ENCODE assay signal across 1 cellular context in the genomic region with DNA sequence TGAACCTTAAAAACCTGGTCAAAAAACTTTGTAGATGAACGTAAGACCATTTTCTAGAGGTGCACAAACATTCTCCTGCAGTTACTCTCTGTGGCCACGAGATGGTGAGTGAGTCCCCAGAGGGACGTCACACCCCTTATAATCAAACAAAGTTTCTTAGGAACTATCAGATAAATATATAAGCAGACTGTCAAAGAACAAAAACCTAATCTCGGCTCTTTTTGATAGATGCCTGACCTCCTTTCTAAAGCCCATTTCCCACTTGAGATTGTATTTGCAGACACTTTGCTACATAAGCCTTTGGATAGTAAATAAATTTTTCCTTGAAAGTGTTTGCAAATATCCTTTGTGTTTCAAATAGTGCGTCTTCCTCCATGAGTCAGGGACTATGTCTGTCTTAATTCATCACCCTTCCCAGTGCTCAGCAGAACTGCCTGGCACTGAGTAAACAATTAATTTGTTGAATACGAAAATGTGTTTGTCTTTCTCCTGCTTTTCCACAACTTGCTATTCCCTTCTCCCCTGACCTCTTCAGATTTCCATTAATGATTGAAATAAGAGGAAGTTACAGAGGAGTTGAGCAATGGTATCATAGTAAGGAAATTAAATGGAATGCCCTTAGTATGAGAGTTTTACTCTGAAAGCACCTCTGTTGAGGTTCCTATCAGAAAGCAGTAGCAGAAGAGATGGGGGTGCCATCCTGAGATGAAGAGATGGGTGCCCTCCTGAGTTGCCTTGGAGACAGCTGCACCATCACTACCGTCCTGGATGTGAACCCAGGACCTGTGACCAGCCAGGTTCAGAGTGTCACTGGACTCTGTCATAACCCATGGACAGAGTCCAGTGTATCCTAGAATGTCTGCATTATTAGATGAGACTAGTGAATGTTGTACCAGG.
TF ChIP-seq lines count a peak whose summit lies in the region.

No MANE protein-coding gene starts in this region.

TF ChIP-seq in SK-N-SH treated with all-trans-retinoic acid at 6 μM for 48 hours, 23 proteins besides CTCF, POLR2A, EP300 and RAD21 (continued from another document):
- TF ChIP-seq, protein P1, sequence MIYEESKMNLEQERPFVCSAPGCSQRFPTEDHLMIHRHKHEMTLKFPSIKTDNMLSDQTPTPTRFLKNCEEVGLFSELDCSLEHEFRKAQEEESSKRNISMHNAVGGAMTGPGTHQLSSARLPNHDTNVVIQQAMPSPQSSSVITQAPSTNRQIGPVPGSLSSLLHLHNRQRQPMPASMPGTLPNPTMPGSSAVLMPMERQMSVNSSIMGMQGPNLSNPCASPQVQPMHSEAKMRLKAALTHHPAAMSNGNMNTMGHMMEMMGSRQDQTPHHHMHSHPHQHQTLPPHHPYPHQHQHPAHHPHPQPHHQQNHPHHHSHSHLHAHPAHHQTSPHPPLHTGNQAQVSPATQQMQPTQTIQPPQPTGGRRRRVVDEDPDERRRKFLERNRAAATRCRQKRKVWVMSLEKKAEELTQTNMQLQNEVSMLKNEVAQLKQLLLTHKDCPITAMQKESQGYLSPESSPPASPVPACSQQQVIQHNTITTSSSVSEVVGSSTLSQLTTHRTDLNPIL (CRISPR knock-in tag; IDR thresholded peaks at IDR 0.05; ENCODE audit: low read depth) = no peak
- TF ChIP-seq BACH2 (CRISPR knock-in tag; IDR thresholded peaks at IDR 0.05; ENCODE audit: borderline replicate concordance) (no peak), OSR1 (CRISPR knock-in tag; IDR thresholded peaks at IDR 0.05) (no peak), ZNF565 (CRISPR knock-in tag; conservative IDR thresholded peaks at IDR 0.05; ENCODE audit: low read depth) (no peak), SNAI2 (CRISPR knock-in tag; IDR thresholded peaks at IDR 0.05) (no peak), GLIS3 (CRISPR knock-in tag; IDR thresholded peaks at IDR 0.05) (no peak), PPARA (CRISPR knock-in tag; IDR thresholded peaks at IDR 0.05; ENCODE audit: borderline replicate concordance) (no peak), ZFP30 (CRISPR knock-in tag; IDR thresholded peaks at IDR 0.05) (no peak), ESRRG (CRISPR knock-in tag; IDR thresholded peaks at IDR 0.05) (no peak)
- TF ChIP-seq, protein P2, sequence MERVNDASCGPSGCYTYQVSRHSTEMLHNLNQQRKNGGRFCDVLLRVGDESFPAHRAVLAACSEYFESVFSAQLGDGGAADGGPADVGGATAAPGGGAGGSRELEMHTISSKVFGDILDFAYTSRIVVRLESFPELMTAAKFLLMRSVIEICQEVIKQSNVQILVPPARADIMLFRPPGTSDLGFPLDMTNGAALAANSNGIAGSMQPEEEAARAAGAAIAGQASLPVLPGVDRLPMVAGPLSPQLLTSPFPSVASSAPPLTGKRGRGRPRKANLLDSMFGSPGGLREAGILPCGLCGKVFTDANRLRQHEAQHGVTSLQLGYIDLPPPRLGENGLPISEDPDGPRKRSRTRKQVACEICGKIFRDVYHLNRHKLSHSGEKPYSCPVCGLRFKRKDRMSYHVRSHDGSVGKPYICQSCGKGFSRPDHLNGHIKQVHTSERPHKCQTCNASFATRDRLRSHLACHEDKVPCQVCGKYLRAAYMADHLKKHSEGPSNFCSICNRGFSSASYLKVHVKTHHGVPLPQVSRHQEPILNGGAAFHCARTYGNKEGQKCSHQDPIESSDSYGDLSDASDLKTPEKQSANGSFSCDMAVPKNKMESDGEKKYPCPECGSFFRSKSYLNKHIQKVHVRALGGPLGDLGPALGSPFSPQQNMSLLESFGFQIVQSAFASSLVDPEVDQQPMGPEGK (CRISPR knock-in tag; IDR thresholded peaks at IDR 0.05; ENCODE audit: borderline replicate concordance) = no peak
- TF ChIP-seq, protein P3, sequence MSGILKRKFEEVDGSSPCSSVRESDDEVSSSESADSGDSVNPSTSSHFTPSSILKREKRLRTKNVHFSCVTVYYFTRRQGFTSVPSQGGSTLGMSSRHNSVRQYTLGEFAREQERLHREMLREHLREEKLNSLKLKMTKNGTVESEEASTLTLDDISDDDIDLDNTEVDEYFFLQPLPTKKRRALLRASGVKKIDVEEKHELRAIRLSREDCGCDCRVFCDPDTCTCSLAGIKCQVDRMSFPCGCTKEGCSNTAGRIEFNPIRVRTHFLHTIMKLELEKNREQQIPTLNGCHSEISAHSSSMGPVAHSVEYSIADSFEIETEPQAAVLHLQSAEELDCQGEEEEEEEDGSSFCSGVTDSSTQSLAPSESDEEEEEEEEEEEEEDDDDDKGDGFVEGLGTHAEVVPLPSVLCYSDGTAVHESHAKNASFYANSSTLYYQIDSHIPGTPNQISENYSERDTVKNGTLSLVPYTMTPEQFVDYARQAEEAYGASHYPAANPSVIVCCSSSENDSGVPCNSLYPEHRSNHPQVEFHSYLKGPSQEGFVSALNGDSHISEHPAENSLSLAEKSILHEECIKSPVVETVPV (CRISPR knock-in tag; IDR thresholded peaks at IDR 0.05) = no peak
